8 cellular contexts compared by ENCODE assay signal in genomic region chr12:64610092-64610659, GRCh38. TPM values are rescaled to one million over a fixed set of nuclear protein-coding genes. Genes with fewer than 3 reads are reported as not detected.
A peak's percentile ranks its signal among the peaks of the same experiment; 100 is the strongest.
DNase-seq lines count a peak whose midpoint lies in the region; ATAC-seq, FAIRE-seq and TF ChIP-seq lines count a peak whose summit lies in the region.

Gene RASSF3, plus strand, starts transcription at chr12:64610495. Its CDS starts 138 bp downstream, at chr12:64610633.

- H3K27ac Mint-ChIP-seq in nephron, result peak within 1 kb of the TSS; percentile 81 to 95 (median 91)

- H3K9ac ChIP-seq in fibroblast of lung (ENCODE audit: insufficient read depth, low read length), result peak within 1 kb of the TSS; percentile 70

- H4K20me1 ChIP-seq in fibroblast of lung (ENCODE audit: control insufficient read depth, extremely low read depth, insufficient read depth, low read length), result no peaks in the 10 kb centered on the region

- peaks cover 12% of the 10 kb centered on the region for H3K36me3 Mint-ChIP-seq in nephron (ENCODE audit: low read depth)

- peak within 1 kb of the TSS; percentile 91 for H3K4me2 ChIP-seq in fibroblast of lung (ENCODE audit: extremely low read depth, insufficient read depth, low read length)

- ATAC-seq in HG03439 (IDR thresholded peaks at IDR 0.05; ENCODE audit: unreplicated experiment), result peak; percentile 50

- no peaks in the 10 kb centered on the region for H3K36me3 ChIP-seq in fibroblast of lung (ENCODE audit: control insufficient read depth, insufficient read depth, low read length)

- H3K4me3 Mint-ChIP-seq in nephron, result peak within 1 kb of the TSS; percentile 87 to 96 (median 95)

- FAIRE-seq in RCC 7860 (lab: Jason Lieb, UNC), result no peak

- peaks cover 20% of the 10 kb centered on the region for H3K4me1 Mint-ChIP-seq in nephron

- H3K4me1 ChIP-seq in fibroblast of lung (ENCODE audit: control insufficient read depth, extremely low read depth, insufficient read depth, low read length), result no peaks in the 10 kb centered on the region

- TF ChIP-seq CTCF in fibroblast of lung (conservative IDR thresholded peaks at IDR 0.05 in 1 of 2, IDR thresholded peaks at IDR 0.05 in 1 of 2; ENCODE audit: low read depth in 1 of 2, low read length in 2 of 2) (no peak), nephron (IDR thresholded peaks at IDR 0.05; ENCODE audit: unreplicated experiment in 3 of 3) (no peak), subcutaneous adipose tissue (IDR thresholded peaks at IDR 0.05; ENCODE audit: low read depth) (no peak)

- H3K27me3 ChIP-seq in fibroblast of lung (ENCODE audit: control insufficient read depth, insufficient read depth, low read length), result no peaks in the 10 kb centered on the region

- no peaks in the 10 kb centered on the region for H3K9me3 ChIP-seq in fibroblast of lung (ENCODE audit: control insufficient read depth, insufficient read depth, low read depth, low read length)

- peak within 1 kb of the TSS; percentile 84 for H3K27ac ChIP-seq in fibroblast of lung (ENCODE audit: insufficient read depth, low read length)

- H3K4me3 ChIP-seq in fibroblast of lung (replicated peaks in 1 of 4; ENCODE audit: control extremely low read depth in 1 of 4, insufficient read depth in 1 of 4, low read depth in 3 of 4, low read length in 4 of 4), result peak within 1 kb of the TSS; percentile 78 to 95 (median 94)

- H2AFZ ChIP-seq in fibroblast of lung (ENCODE audit: low read length), result peak within 1 kb of the TSS; percentile 96

- DNase-seq in C1 segment of cervical spinal cord (lab: John Stamatoyannopoulos, UW), result peak in 9 of 14 donors; percentile 26 to 66 (median 43)
- peak; percentile 63 for DNase-seq in GM19238 (ENCODE audit: insufficient read length, low spot score)
- peak; percentile 49 for DNase-seq in RCC 7860 (ENCODE audit: low spot score)
- DNase-seq in activated T-helper 1 cell treated with Interleukin-2 at 50 U/mL for 16 hours (ENCODE audit: low read depth), result peak; percentile 73
- peak; percentile 71 to 73 for DNase-seq in fibroblast of lung (ENCODE audit: low read depth in 2 of 2)

- H3K9me3 Mint-ChIP-seq in nephron, result no peaks in the 10 kb centered on the region

- peaks cover 7% of the 10 kb centered on the region for H3K27me3 Mint-ChIP-seq in nephron (ENCODE audit: low read depth)

- H3K79me2 ChIP-seq in fibroblast of lung (ENCODE audit: control insufficient read depth, insufficient read depth, low read length), result peaks cover 45% of the 10 kb centered on the region

RNA-seq across cellular contexts. Expression of gene RASSF3, which starts in this region (rescaled TPM):
- 37.7 and 40.3 TPM in 2 replicates for total RNA-seq in fibroblast of lung
- 36.3 and 45.9 TPM in 2 replicates for polyA plus RNA-seq in fibroblast of lung
- 24.9 and 34.8 TPM in 2 replicates for polyA plus RNA-seq in fibroblast of lung (2012)
- 51.8 and 95.3 TPM in 2 replicates for polyA minus RNA-seq in fibroblast of lung (ENCODE audit: low replicate concordance)
- 10 to 100 TPM; 19.4 to 46.2 (median 30.1) TPM for total RNA-seq in subcutaneous adipose tissue

Comparison
In these comparisons a context has a peak if more than half of its experiments do, and no peak if none do; other contexts are left out.
1. Peak in every context shown above with its lines: DNase-seq, ATAC-seq, H3K4me3 ChIP-seq and H3K27ac ChIP-seq.